ENCODE assay signal across 28 cellular contexts in genomic region chr4:24181005-24181404, GRCh38.
"Had no signal": no experiment of that assay in that cellular context is flagged by ENCODE, and none has a peak within 500 bp of the region (broad histone marks: within the 10 kb centered on the region; RNA-seq: fewer than 3 reads in every experiment).

No MANE protein-coding gene starts in this region.

- H3K27ac ChIP-seq: left ventricle myocardium inferior, neural progenitor cell, neutrophil, parathyroid adenoma, psoas muscle, right atrium auricular region, skin epidermis, stomach, testis, thyroid gland, transverse colon, upper lobe of right lung had no signal

- H3K4me3 ChIP-seq: left ventricle myocardium inferior, lung, neural progenitor cell, psoas muscle, right atrium auricular region, skin epidermis, stomach, testis, thyroid gland, transverse colon, upper lobe of right lung had no signal

- H3K27me3 Mint-ChIP-seq: naive B cell; stimulated activated naive B cell treated with anti-CD40 and anti-IgM and Interleukin-4, amounts not matched to agents 10 μg/mL and 1 μg/mL and 100 μg/mL, for 72 hours had no signal

- H3K4me1 ChIP-seq: left ventricle myocardium inferior, neural progenitor cell, parathyroid adenoma, right atrium auricular region, stomach, testis, thyroid gland, transverse colon, upper lobe of right lung had no signal

- H3K36me3 Mint-ChIP-seq: mesothelial cell of epicardium; naive B cell; natural killer cell; neural progenitor cell; stimulated activated naive B cell treated with anti-CD40 and anti-IgM and Interleukin-4, amounts not matched to agents 10 μg/mL and 1 μg/mL and 100 μg/mL, for 72 hours had no signal

- H3K27me3 ChIP-seq: neural progenitor cell, neutrophil, right atrium auricular region, stomach, testis, thyroid gland, transverse colon, upper lobe of right lung had no signal

- ATAC-seq: natural killer cell; psoas muscle; sciatic nerve; stimulated activated naive B cell treated with anti-CD40 and anti-IgM and Interleukin-4, amounts not matched to agents 10 μg/mL and 1 μg/mL and 100 μg/mL, for 72 hours; stimulated activated naive CD8-positive, alpha-beta T cell treated with anti-CD3 and anti-CD28 coated beads, Interleukin-15, Interleukin-2, amounts not matched to agents 100 U/mL and 50 U/mL, for 24 hours; upper lobe of right lung had no signal

- H3K4me1 Mint-ChIP-seq: mesothelial cell of epicardium; naive B cell; natural killer cell; nephron progenitor cell; neural progenitor cell; stimulated activated naive B cell treated with anti-CD40 and anti-IgM and Interleukin-4, amounts not matched to agents 10 μg/mL and 1 μg/mL and 100 μg/mL, for 72 hours had no signal

- H3K4me3 Mint-ChIP-seq: mesothelial cell of epicardium; naive B cell; natural killer cell; nephron progenitor cell; neural progenitor cell; stimulated activated naive B cell treated with anti-CD40 and anti-IgM and Interleukin-4, amounts not matched to agents 10 μg/mL and 1 μg/mL and 100 μg/mL, for 72 hours had no signal

- H3K27ac Mint-ChIP-seq: mesothelial cell of epicardium; natural killer cell; nephron progenitor cell; neural progenitor cell; stimulated activated naive B cell treated with anti-CD40 and anti-IgM and Interleukin-4, amounts not matched to agents 10 μg/mL and 1 μg/mL and 100 μg/mL, for 72 hours had no signal

- H3K9me3 Mint-ChIP-seq: neural progenitor cell had no signal

- DNase-seq: hippocampal formation; kidney; left ventricle myocardium inferior; mesendoderm; naive B cell; natural killer cell; nephron progenitor cell; occipital lobe; psoas muscle; stimulated activated CD4-positive, alpha-beta T cell treated with anti-CD3 and anti-CD28 coated beads, Interleukin-12 subunit alpha, Interleukin-12 subunit beta, amount 100 ng/mL, for 4 hours; stimulated activated CD4-positive, alpha-beta T cell treated with anti-CD3 and anti-CD28 coated beads, Interleukin-15, amount 100 ng/mL, for 24 hours; stimulated activated CD4-positive, alpha-beta T cell treated with anti-CD3 and anti-CD28 coated beads, Interleukin-2, amount 100 ng/mL, for 24 hours; stimulated activated CD4-positive, alpha-beta T cell treated with anti-CD3 and anti-CD28 coated beads, Interleukin-4, amount 100 ng/mL, for 1 hour; stimulated activated naive B cell treated with anti-CD40 and anti-IgM and Interleukin-4, amounts not matched to agents 10 μg/mL and 1 μg/mL and 100 μg/mL, for 72 hours; stimulated activated naive CD8-positive, alpha-beta T cell treated with anti-CD3 and anti-CD28 coated beads, Interleukin-15, Interleukin-2, amounts not matched to agents 100 U/mL and 50 U/mL, for 24 hours; stomach; testis; thyroid gland; transverse colon; upper lobe of right lung had no signal
